In genomic region chr3:193992062-193992461, GRCh38 we compare ENCODE assay signal across 15 cellular contexts.
DNase-seq lines count a peak whose midpoint lies in the region; ATAC-seq lines count a peak whose summit lies in the region.
"Had no signal": no experiment of that assay in that cellular context is flagged by ENCODE, and none has a peak within 500 bp of the region (broad histone marks: within the 10 kb centered on the region; RNA-seq: fewer than 3 reads in every experiment).

No MANE protein-coding gene starts in this region.

- H3K9ac ChIP-seq in mesendoderm (ENCODE audit: low read length), result no peak overlapping the region
- H3K9ac ChIP-seq: BLaER1 treated with 17β-estradiol and CSF1 and Interleukin-3, amounts not matched to agents 10 nM and 100 nM had no signal

- H3K23ac ChIP-seq in mesendoderm (ENCODE audit: low read length), result no peak overlapping the region

- no peak for ATAC-seq in left colon
- ATAC-seq: A549; CD8-positive, alpha-beta T cell had no signal

- no peaks in the 10 kb centered on the region for H3K27me3 ChIP-seq in mesendoderm (ENCODE audit: insufficient read depth, low read length, poor library complexity)

- no peak overlapping the region for H2BK120ac ChIP-seq in mesendoderm (ENCODE audit: low read depth, low read length)

- peak overlapping the region; percentile 72 for H2AK5ac ChIP-seq in mesendoderm (ENCODE audit: low read length)

- H3K27ac ChIP-seq in mesendoderm (ENCODE audit: low read depth, low read length), result no peak overlapping the region
- H3K27ac ChIP-seq: 22Rv1; A549; BLaER1 treated with 17β-estradiol and CSF1 and Interleukin-3, amounts not matched to agents 10 nM and 100 nM; C4-2B had no signal

- H2BK5ac ChIP-seq in mesendoderm (ENCODE audit: low read length), result no peak overlapping the region

- H3K56ac ChIP-seq in mesendoderm (ENCODE audit: low read length), result peak overlapping the region; percentile 61

- no peak overlapping the region for H4K8ac ChIP-seq in mesendoderm (ENCODE audit: low read depth, low read length)

- H3K4me1 ChIP-seq in mesendoderm (ENCODE audit: control insufficient read depth, low read depth, low read length), result peaks cover 13% of the 10 kb centered on the region
- H3K4me1 ChIP-seq: A549 had no signal

- DNase-seq in NCI-H82 (lab: John Stamatoyannopoulos, UW), result peak; percentile 16
- no peak for DNase-seq in NCI-H82 treated with DMSO at 0.1 percent for 48 hours (lab: John Stamatoyannopoulos, UW; ENCODE audit: unreplicated experiment)
- DNase-seq in mesendoderm, result no peak
- no peak for DNase-seq in left colon
- DNase-seq in NCI-H2227 treated with DMSO at 0.1 percent for 48 hours (lab: John Stamatoyannopoulos, UW), result no peak
- DNase-seq: AML-193; Calu3; CD4-positive, alpha-beta T cell; DMS79 treated with DMSO at 0.1 percent for 48 hours; GF-D8 had no signal

- no peak overlapping the region for H2BK15ac ChIP-seq in mesendoderm (replicated peaks; ENCODE audit: low read depth)

- H3K4ac ChIP-seq in mesendoderm (ENCODE audit: low read depth, low read length), result no peak overlapping the region

- H3K79me2 ChIP-seq in mesendoderm (ENCODE audit: control insufficient read depth, insufficient read depth, low read length), result no peaks in the 10 kb centered on the region

- H3K4me2 ChIP-seq in mesendoderm (ENCODE audit: low read length), result no peak overlapping the region
- H3K4me2 ChIP-seq: A549 had no signal

- WGBS in mesendoderm (ENCODE audit: extremely low coverage, insufficient coverage, low lambda C conversion rate), result no CpG with 5 or more reads among the region's 6 CpGs

- no peak overlapping the region for H3K4me3 ChIP-seq in mesendoderm (ENCODE audit: low read length)
- H3K4me3 ChIP-seq: A549; BLaER1 treated with 17β-estradiol and CSF1 and Interleukin-3, amounts not matched to agents 10 nM and 100 nM had no signal

- H4K5ac ChIP-seq in mesendoderm (ENCODE audit: low read length), result no peak overlapping the region

- no peak overlapping the region for H3K18ac ChIP-seq in mesendoderm (ENCODE audit: low read length)

- intact Hi-C loops in left colon (cut with DNase I, micrococcal nuclease), result no loop called here

- no peaks in the 10 kb centered on the region for H3K36me3 ChIP-seq in mesendoderm (ENCODE audit: control insufficient read depth, insufficient read depth, low read length)
- H3K36me3 ChIP-seq: BLaER1 treated with 17β-estradiol and CSF1 and Interleukin-3, amounts not matched to agents 10 nM and 100 nM had no signal

- H3K79me1 ChIP-seq in mesendoderm (ENCODE audit: low read length), result no peaks in the 10 kb centered on the region
